2 cellular contexts compared by ENCODE assay signal in the genomic region with DNA sequence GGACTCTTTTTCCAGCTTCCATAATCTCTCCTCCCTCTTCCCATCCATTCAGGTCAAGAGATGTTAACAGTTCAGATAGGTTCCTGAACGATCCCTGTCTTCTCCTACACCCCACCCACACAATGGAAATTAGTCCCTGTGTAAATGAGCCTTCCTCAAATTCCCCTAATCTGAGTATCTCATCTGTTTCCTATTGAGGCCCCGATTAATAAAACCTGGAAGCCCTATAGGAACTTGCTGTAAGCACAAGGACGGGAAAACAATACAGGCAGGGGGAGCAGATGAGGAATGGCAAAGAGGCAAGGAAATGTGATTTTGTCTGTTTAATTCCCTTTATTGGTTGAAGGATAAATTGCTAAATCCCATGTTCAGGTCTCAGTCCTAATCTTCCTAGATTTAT.
A peak's percentile ranks its signal among the peaks of the same experiment; 100 is the strongest.
TF ChIP-seq lines count a peak whose summit lies in the region.

No MANE protein-coding gene starts in this region.

TF ChIP-seq in HEK293, 187 proteins besides CTCF, POLR2A, EP300 and RAD21:
- TF ChIP-seq, protein P1, sequence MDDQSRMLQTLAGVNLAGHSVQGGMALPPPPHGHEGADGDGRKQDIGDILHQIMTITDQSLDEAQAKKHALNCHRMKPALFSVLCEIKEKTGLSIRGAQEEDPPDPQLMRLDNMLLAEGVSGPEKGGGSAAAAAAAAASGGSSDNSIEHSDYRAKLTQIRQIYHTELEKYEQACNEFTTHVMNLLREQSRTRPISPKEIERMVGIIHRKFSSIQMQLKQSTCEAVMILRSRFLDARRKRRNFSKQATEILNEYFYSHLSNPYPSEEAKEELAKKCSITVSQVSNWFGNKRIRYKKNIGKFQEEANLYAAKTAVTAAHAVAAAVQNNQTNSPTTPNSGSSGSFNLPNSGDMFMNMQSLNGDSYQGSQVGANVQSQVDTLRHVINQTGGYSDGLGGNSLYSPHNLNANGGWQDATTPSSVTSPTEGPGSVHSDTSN (CRISPR knock-in tag; IDR thresholded peaks at IDR 0.05) = no peak
- TF ChIP-seq, protein P2, sequence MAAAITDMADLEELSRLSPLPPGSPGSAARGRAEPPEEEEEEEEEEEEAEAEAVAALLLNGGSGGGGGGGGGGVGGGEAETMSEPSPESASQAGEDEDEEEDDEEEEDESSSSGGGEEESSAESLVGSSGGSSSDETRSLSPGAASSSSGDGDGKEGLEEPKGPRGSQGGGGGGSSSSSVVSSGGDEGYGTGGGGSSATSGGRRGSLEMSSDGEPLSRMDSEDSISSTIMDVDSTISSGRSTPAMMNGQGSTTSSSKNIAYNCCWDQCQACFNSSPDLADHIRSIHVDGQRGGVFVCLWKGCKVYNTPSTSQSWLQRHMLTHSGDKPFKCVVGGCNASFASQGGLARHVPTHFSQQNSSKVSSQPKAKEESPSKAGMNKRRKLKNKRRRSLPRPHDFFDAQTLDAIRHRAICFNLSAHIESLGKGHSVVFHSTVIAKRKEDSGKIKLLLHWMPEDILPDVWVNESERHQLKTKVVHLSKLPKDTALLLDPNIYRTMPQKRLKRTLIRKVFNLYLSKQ (tag by site-specific recombination; IDR thresholded peaks at IDR 0.05; ENCODE audit: borderline replicate concordance) = no peak
- TF ChIP-seq EGR2 (tag by site-specific recombination; IDR thresholded peaks at IDR 0.05; ENCODE audit: low read depth) = peak; percentile 23; the same call in 1 of the 2 replicates
- TF ChIP-seq ZNF670 (tag by site-specific recombination; IDR thresholded peaks at IDR 0.05; ENCODE audit: low read depth) = no peak

TF ChIP-seq in K562, 482 proteins besides CTCF, POLR2A, EP300 and RAD21:
- TF ChIP-seq PRMT5 (CRISPR knock-in tag; IDR thresholded peaks at IDR 0.05) (no peak), ZNF696 (CRISPR knock-in tag; conservative IDR thresholded peaks at IDR 0.05) (no peak), TSC22D4 (tag; IDR thresholded peaks at IDR 0.05) (no peak)
- TF ChIP-seq, protein P3, sequence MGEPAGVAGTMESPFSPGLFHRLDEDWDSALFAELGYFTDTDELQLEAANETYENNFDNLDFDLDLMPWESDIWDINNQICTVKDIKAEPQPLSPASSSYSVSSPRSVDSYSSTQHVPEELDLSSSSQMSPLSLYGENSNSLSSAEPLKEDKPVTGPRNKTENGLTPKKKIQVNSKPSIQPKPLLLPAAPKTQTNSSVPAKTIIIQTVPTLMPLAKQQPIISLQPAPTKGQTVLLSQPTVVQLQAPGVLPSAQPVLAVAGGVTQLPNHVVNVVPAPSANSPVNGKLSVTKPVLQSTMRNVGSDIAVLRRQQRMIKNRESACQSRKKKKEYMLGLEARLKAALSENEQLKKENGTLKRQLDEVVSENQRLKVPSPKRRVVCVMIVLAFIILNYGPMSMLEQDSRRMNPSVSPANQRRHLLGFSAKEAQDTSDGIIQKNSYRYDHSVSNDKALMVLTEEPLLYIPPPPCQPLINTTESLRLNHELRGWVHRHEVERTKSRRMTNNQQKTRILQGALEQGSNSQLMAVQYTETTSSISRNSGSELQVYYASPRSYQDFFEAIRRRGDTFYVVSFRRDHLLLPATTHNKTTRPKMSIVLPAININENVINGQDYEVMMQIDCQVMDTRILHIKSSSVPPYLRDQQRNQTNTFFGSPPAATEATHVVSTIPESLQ (CRISPR knock-in tag; IDR thresholded peaks at IDR 0.05) = no peak
